ENCODE assay signal across 1 cellular context in the genomic region with DNA sequence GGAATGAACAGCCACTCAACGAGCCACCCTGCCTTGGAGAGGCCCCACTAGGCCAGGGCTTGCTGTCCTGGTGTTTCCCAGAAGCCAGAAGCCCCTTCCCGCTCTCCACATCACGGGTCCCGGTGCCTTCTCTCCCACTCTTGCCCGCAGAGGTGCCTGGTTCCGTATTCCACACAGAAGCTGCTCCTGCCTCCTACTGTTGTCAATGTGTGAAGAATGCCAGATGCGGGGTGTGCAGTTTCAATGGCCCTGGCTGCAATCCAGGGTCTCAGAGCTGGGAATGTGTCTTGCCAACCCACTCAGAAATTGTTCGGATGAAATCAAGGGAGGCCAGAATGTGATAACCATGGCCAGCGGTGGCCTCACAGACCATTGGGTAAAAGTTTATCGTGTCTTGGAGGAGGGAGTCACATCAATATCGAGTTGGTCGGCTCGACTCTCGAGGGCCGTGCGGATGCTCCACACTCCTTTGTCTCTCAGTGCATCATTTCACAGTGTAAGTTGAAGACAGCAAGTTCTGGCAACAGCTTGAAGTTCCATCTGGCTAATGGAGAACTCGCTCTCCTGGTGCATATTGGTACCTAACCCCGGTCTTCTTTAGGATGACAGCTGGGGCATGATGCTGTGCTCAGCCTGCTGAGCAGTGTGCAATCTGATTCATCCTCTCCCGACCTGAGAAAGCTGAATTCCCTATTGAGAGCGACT.
TF ChIP-seq lines count a peak whose summit lies in the region.

No MANE protein-coding gene starts in this region.

TF ChIP-seq in HepG2, 621 proteins besides CTCF, POLR2A, EP300 and RAD21 (continued from another document):
- TF ChIP-seq, protein P1, sequence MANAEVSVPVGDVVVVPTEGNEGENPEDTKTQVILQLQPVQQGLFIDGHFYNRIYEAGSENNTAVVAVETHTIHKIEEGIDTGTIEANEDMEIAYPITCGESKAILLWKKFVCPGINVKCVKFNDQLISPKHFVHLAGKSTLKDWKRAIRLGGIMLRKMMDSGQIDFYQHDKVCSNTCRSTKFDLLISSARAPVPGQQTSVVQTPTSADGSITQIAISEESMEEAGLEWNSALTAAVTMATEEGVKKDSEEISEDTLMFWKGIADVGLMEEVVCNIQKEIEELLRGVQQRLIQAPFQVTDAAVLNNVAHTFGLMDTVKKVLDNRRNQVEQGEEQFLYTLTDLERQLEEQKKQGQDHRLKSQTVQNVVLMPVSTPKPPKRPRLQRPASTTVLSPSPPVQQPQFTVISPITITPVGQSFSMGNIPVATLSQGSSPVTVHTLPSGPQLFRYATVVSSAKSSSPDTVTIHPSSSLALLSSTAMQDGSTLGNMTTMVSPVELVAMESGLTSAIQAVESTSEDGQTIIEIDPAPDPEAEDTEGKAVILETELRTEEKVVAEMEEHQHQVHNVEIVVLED (CRISPR knock-in tag; IDR thresholded peaks at IDR 0.05; ENCODE audit: borderline replicate concordance) = no peak
- TF ChIP-seq ZNF205 (CRISPR knock-in tag; IDR thresholded peaks at IDR 0.05) (no peak), CC2D1A (CRISPR knock-in tag; IDR thresholded peaks at IDR 0.05) (no peak), ZSCAN9 (CRISPR knock-in tag; IDR thresholded peaks at IDR 0.05; ENCODE audit: borderline replicate concordance) (no peak), JARID2 (CRISPR knock-in tag; IDR thresholded peaks at IDR 0.05; ENCODE audit: insufficient replicate concordance) (no peak), MAZ (IDR thresholded peaks at IDR 0.05; ENCODE audit: borderline replicate concordance, low read depth, low read length) (no peak), MAZ (CRISPR knock-in tag; IDR thresholded peaks at IDR 0.05; ENCODE audit: low read depth) (no peak), SOX6 (IDR thresholded peaks at IDR 0.05) (no peak), SOX6 (CRISPR knock-in tag; IDR thresholded peaks at IDR 0.05) (no peak), XBP1 (CRISPR knock-in tag; IDR thresholded peaks at IDR 0.05) (no peak)
